Comparison of ENCODE assay signal across 16 cellular contexts in the genomic region with DNA sequence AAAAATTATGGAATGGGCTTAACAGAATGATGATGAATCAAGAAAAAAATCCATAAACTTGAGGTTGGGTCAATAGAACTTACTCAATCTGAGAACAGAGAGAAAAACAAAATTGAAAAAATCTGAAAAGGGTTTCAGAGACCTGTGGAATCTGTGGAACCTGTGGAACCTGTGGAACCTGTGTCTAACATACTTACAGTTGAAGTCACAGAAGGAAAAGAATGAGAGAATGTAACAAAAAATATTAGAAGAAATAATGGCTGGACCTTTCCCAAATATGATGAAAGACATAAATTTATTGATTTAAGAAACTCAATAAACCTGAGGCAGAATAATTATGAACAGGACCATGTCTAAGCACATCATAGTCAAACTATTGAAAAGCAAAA. TPM values are rescaled to one million over a fixed set of nuclear protein-coding genes. Genes with fewer than 3 reads are reported as not detected.
DNase-seq lines count a peak whose midpoint lies in the region; ATAC-seq and TF ChIP-seq lines count a peak whose summit lies in the region.
"Had no signal": no experiment of that assay in that cellular context is flagged by ENCODE, and none has a peak within 500 bp of the region (broad histone marks: within the 10 kb centered on the region; RNA-seq: fewer than 3 reads in every experiment).

No MANE protein-coding gene starts in this region.

- no peak overlapping the region for H3K9ac ChIP-seq in HCT116 (ENCODE audit: low read length)

- no peaks in the 10 kb centered on the region for H3K9me2 ChIP-seq in HCT116 (ENCODE audit: insufficient read depth)
- H3K9me2 ChIP-seq in PC-9 (ENCODE audit: insufficient read depth), result no peaks in the 10 kb centered on the region

- peaks cover 24% of the 10 kb centered on the region for H3K27me3 Mint-ChIP-seq in activated T-cell treated with anti-CD3 and anti-CD28 coated beads, Interleukin-2, amount 50 U/mL, for 72 hours (ENCODE audit: low read depth)

- H3K36me3 ChIP-seq in HCT116 (ENCODE audit: control insufficient read depth in 1 of 2, insufficient read depth in 2 of 2, low read length in 2 of 2) (no peaks in the 10 kb centered on the region), PC-9 (ENCODE audit: low read depth) (no peaks in the 10 kb centered on the region), WERI-Rb-1 (no peaks in the 10 kb centered on the region)
- H3K36me3 ChIP-seq: BE2C, HAP-1 had no signal

- H3K79me2 ChIP-seq in HCT116 (ENCODE audit: insufficient read depth, low read length), result no peaks in the 10 kb centered on the region
- no peaks in the 10 kb centered on the region for H3K79me2 ChIP-seq in PC-9 (ENCODE audit: low read depth)

- no peak overlapping the region for H3K27ac Mint-ChIP-seq in activated T-cell treated with anti-CD3 and anti-CD28 coated beads, Interleukin-2, amount 50 U/mL, for 72 hours
- H3K27ac Mint-ChIP-seq: CD4-positive, alpha-beta T cell had no signal

- H3K27ac ChIP-seq in HCT116 (ENCODE audit: low read depth, low read length), result no peak overlapping the region
- H3K27ac ChIP-seq in PC-9, result peak overlapping the region; percentile 70
- H3K27ac ChIP-seq in WERI-Rb-1, result no peak overlapping the region

- H3K4me1 Mint-ChIP-seq in activated T-cell treated with anti-CD3 and anti-CD28 coated beads, Interleukin-2, amount 50 U/mL, for 72 hours (ENCODE audit: low read depth), result peaks cover under 1% of the 10 kb centered on the region

- H3K4me1 ChIP-seq in HCT116 (ENCODE audit: control insufficient read depth in 1 of 2, insufficient read depth in 2 of 2, low read length in 2 of 2) (peaks cover 0 to 12% of the 10 kb centered on the region in 2 experiments; a peak in 2 of 4 replicates), PC-9 (replicated peaks; ENCODE audit: insufficient read depth) (peaks cover 18% of the 10 kb centered on the region)
- H3K4me1 ChIP-seq: BE2C, Caco-2, HAP-1 had no signal

- H3K4me3 ChIP-seq in HCT116 (replicated peaks in 1 of 2; ENCODE audit: low read depth in 1 of 2, low read length in 2 of 2), result no peak overlapping the region
- H3K4me3 ChIP-seq in PC-9, result no peak overlapping the region
- no peak overlapping the region for H3K4me3 ChIP-seq in WERI-Rb-1 (ENCODE audit: low read depth, low read length)
- H3K4me3 ChIP-seq: HAP-1 had no signal

- no peaks in the 10 kb centered on the region for H3K9me3 Mint-ChIP-seq in activated T-cell treated with anti-CD3 and anti-CD28 coated beads, Interleukin-2, amount 50 U/mL, for 72 hours
- H3K9me3 Mint-ChIP-seq: CD4-positive, alpha-beta T cell had no signal

- H3K36me3 Mint-ChIP-seq in activated T-cell treated with anti-CD3 and anti-CD28 coated beads, Interleukin-2, amount 50 U/mL, for 72 hours (ENCODE audit: insufficient read depth in 2 of 2), result no peaks in the 10 kb centered on the region

- H3F3A ChIP-seq in PC-9 (ENCODE audit: insufficient read depth, low read depth), result peaks cover 11% of the 10 kb centered on the region

- POLR2A ChIA-PET in HCT116 (lab: Charles Lee), result interaction anchor here (0.8 kb wide), 1 partner anchor 17 kb away, joined by 3 read pairs; a partner anchor contains a TSS
- POLR2A ChIA-PET in PC-9 (lab: Charles Lee; ENCODE audit: unreplicated experiment), result interaction anchor here (0.7 kb wide), 1 partner anchor 1826 kb away, joined by 7 read pairs; no protein-coding TSS in a partner anchor

- no peak overlapping the region for H3K4me3 Mint-ChIP-seq in activated T-cell treated with anti-CD3 and anti-CD28 coated beads, Interleukin-2, amount 50 U/mL, for 72 hours
- H3K4me3 Mint-ChIP-seq: CD4-positive, alpha-beta T cell had no signal

- no TSS peak for BruUV-seq in HCT116 (replicated peaks; lab: Mats Ljungman, UMichigan)
- BruUV-seq in PC-9 (replicated peaks; lab: Mats Ljungman, UMichigan), result no TSS peak

- ATAC-seq in HCT116, result no peak
- ATAC-seq in esophagus mucosa, result peak; percentile 50
- ATAC-seq in HG03097 (IDR thresholded peaks at IDR 0.05; ENCODE audit: low FRiP score, unreplicated experiment), result no peak
- ATAC-seq in SK-N-SH treated with all-trans-retinoic acid at 6 μM for 48 hours, result no peak
- no peak for ATAC-seq in activated T-cell treated with anti-CD3 and anti-CD28 coated beads, Interleukin-2, amount 50 U/mL, for 72 hours (replicated peaks in 1 of 2)

- DNase-seq in HCT116 (ENCODE audit: low read depth, low spot score) (no peak), PC-9 (peak in 1 of 2 experiments; percentile 63), WERI-Rb-1 (no peak)
- DNase-seq in activated T-cell treated with anti-CD3 and anti-CD28 coated beads, Interleukin-2, amount 50 U/mL, for 72 hours, result no peak
- DNase-seq: ACHN; BE2C; C1 segment of cervical spinal cord; Caco-2; CD4-positive, alpha-beta T cell; DMS153; DMS79; GDM1 had no signal

- RAD21 ChIA-PET in HCT116 (lab: Charles Lee; ENCODE audit: low non-redundant PET in 1 of 2, low total read pairs in 2 of 2, uncharacterized antibody in 2 of 2, unreplicated experiment in 2 of 2), result no interaction called here

- peak overlapping the region; percentile 31 for H3K4me2 ChIP-seq in HCT116 (ENCODE audit: low read length)
- peak overlapping the region; percentile 16 for H3K4me2 ChIP-seq in PC-9

- H3K9me3 ChIP-seq in HCT116 (ENCODE audit: control insufficient read depth in 1 of 2, insufficient read depth in 1 of 2, low read depth in 1 of 2, low read length in 2 of 2), result no peaks in the 10 kb centered on the region
- no peaks in the 10 kb centered on the region for H3K9me3 ChIP-seq in PC-9 (ENCODE audit: insufficient read depth, low read depth)
- H3K9me3 ChIP-seq in WERI-Rb-1 (ENCODE audit: severe bottlenecking), result no peaks in the 10 kb centered on the region
- H3K9me3 ChIP-seq: BE2C, HAP-1 had no signal

- H2AFZ ChIP-seq in HCT116 (ENCODE audit: low read depth, low read length, poor library complexity, severe bottlenecking) (peak overlapping the region; percentile 84), PC-9 (no peak overlapping the region; the same call in 1 of the 2 replicates)

- intact Hi-C loops in HCT116 (cut with micrococcal nuclease) (no loop called here), PC-9 (cut with micrococcal nuclease; ENCODE audit: unreplicated experiment) (no loop called here)

- no peaks in the 10 kb centered on the region for H4K20me1 ChIP-seq in HCT116 (ENCODE audit: insufficient read depth)
- no peaks in the 10 kb centered on the region for H4K20me1 ChIP-seq in PC-9 (ENCODE audit: insufficient read depth)

- H3K27me3 ChIP-seq in HCT116 (ENCODE audit: insufficient read depth, low read length) (no peaks in the 10 kb centered on the region), PC-9 (ENCODE audit: insufficient read depth, low read depth) (no peaks in the 10 kb centered on the region), WERI-Rb-1 (ENCODE audit: insufficient read depth, low read depth, severe bottlenecking) (no peaks in the 10 kb centered on the region)
- H3K27me3 ChIP-seq: BE2C had no signal

- CTCF ChIA-PET in HCT116 (lab: Charles Lee) (no interaction called here), PC-9 (lab: Charles Lee) (no interaction called here)

- TF ChIP-seq CTCF in HCT116 (IDR thresholded peaks at IDR 0.05 in 2 of 3, conservative IDR thresholded peaks at IDR 0.05 in 1 of 3; ENCODE audit: borderline replicate concordance in 1 of 3, insufficient read depth in 1 of 3, low read depth in 2 of 3, low read length in 2 of 3), result no peak
- TF ChIP-seq CTCF in PC-9 (conservative IDR thresholded peaks at IDR 0.05), result no peak
- no peak for TF ChIP-seq CTCF in WERI-Rb-1 (IDR thresholded peaks at IDR 0.05; ENCODE audit: low read depth, low read length)

- no peak for TF ChIP-seq RAD21 in HCT116 (IDR thresholded peaks at IDR 0.05; ENCODE audit: low read depth)

- TF ChIP-seq POLR2A in HCT116 (IDR thresholded peaks at IDR 0.05; ENCODE audit: borderline replicate concordance, extremely low read depth, insufficient read depth, insufficient read length), result no peak

TF ChIP-seq in HCT116, 20 proteins besides CTCF, POLR2A, EP300 and RAD21 (continues in another document):
- TF ChIP-seq, protein P1, sequence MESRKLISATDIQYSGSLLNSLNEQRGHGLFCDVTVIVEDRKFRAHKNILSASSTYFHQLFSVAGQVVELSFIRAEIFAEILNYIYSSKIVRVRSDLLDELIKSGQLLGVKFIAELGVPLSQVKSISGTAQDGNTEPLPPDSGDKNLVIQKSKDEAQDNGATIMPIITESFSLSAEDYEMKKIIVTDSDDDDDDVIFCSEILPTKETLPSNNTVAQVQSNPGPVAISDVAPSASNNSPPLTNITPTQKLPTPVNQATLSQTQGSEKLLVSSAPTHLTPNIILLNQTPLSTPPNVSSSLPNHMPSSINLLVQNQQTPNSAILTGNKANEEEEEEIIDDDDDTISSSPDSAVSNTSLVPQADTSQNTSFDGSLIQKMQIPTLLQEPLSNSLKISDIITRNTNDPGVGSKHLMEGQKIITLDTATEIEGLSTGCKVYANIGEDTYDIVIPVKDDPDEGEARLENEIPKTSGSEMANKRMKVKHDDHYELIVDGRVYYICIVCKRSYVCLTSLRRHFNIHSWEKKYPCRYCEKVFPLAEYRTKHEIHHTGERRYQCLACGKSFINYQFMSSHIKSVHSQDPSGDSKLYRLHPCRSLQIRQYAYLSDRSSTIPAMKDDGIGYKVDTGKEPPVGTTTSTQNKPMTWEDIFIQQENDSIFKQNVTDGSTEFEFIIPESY (IDR thresholded peaks at IDR 0.05; ENCODE audit: extremely low read depth, insufficient replicate concordance, low read length), result no peak
- no peak for TF ChIP-seq ZNF274 (IDR thresholded peaks at IDR 0.05; ENCODE audit: low read depth, low read length)
- no peak for TF ChIP-seq CBX3 (IDR thresholded peaks at IDR 0.05; ENCODE audit: low read depth)

TF ChIP-seq in SK-N-SH treated with all-trans-retinoic acid at 6 μM for 48 hours, 23 proteins besides CTCF, POLR2A, EP300 and RAD21:
- no peak for TF ChIP-seq ZFP3 (CRISPR knock-in tag; IDR thresholded peaks at IDR 0.05)
- no peak for TF ChIP-seq ZNF565 (CRISPR knock-in tag; conservative IDR thresholded peaks at IDR 0.05; ENCODE audit: low read depth)
- no peak for TF ChIP-seq GLIS3 (CRISPR knock-in tag; IDR thresholded peaks at IDR 0.05)

RNA-seq across cellular contexts. Expression of a gene that starts 17.7 kb away (rescaled TPM):
- 89.2 TPM for total RNA-seq in HCT116 (2021; ENCODE audit: unreplicated experiment)
- polyA plus RNA-seq in HCT116 (2012), result 111 and 113 TPM in 2 replicates
- total RNA-seq in PC-9 (2021), result 226 and 263 TPM in 2 replicates
- 116 TPM for total RNA-seq in esophagus mucosa
- 10 to 100 TPM; 35.9 to 44.9 TPM for total RNA-seq in activated T-cell treated with anti-CD3 and anti-CD28 coated beads, Interleukin-2, amount 50 U/mL, for 72 hours
